ENCODE assay signal across 9 cellular contexts in the genomic region with DNA sequence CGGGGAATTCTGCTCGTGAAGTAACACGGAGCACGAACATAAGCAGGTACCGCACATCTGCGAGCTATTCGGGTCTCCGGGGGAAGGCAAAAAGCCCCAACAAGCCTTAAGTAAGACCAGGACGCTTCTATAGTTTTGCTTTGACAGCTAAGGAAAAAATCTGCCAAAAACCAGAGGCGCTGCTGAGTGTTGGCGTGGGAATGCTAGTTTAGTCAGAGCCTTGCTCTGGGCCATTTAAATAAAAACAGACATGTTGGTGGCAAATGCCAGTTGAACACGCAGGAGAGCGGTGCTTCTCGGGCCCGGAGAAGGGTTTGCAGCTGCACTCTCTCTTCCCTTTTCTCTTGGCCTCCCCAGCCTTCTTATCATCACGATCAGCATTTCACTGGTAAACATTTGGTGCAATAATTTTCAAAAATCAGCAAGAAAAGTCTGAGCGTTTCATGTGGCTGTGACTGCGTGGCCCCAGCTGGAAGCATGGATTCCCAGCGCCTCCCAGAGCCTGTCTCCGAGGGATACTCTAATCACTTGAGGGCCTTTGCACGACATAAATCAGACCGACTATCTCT. TPM values are rescaled to one million over a fixed set of nuclear protein-coding genes. Genes with fewer than 3 reads are reported as not detected.
DNase-seq lines count a peak whose midpoint lies in the region; ATAC-seq and TF ChIP-seq lines count a peak whose summit lies in the region.
"Had no signal": no experiment of that assay in that cellular context is flagged by ENCODE, and none has a peak within 500 bp of the region (broad histone marks: within the 10 kb centered on the region; RNA-seq: fewer than 3 reads in every experiment).

No MANE protein-coding gene starts in this region.

- WGBS in testis, 2 donors, result 72 to 73% methylated on average over 20 to 22 of the region's 22 CpGs

- TF ChIP-seq CTCF in testis (IDR thresholded peaks at IDR 0.05), result no peak

- H3K4me3 ChIP-seq in mucosa of rectum (ENCODE audit: low read length in 2 of 2), result no peak overlapping the region
- H3K4me3 ChIP-seq in testis, result no peak overlapping the region

- H3K9me3 ChIP-seq in mucosa of rectum (ENCODE audit: control insufficient read depth in 2 of 2, low read length in 2 of 2) (no peaks in the 10 kb centered on the region), testis (no peaks in the 10 kb centered on the region)

- TF ChIP-seq POLR2A in testis (IDR thresholded peaks at IDR 0.05), result no peak

- H3K36me3 ChIP-seq in mucosa of rectum (ENCODE audit: control insufficient read depth in 2 of 2, insufficient read depth in 2 of 2, low read length in 2 of 2) (no peaks in the 10 kb centered on the region), testis (ENCODE audit: low read depth, missing control alignments) (no peaks in the 10 kb centered on the region)

- H3K27ac ChIP-seq in mucosa of rectum (ENCODE audit: low read depth in 2 of 2, low read length in 2 of 2), result peak overlapping the region; percentile 45 to 74
- peak overlapping the region in 1 of 2 donors; percentile 8 for H3K27ac ChIP-seq in testis

- H3K27me3 ChIP-seq in mucosa of rectum (ENCODE audit: control insufficient read depth in 2 of 2, insufficient read depth in 2 of 2, low read length in 2 of 2) (no peaks in the 10 kb centered on the region), testis (no peaks in the 10 kb centered on the region)

- no peak overlapping the region for H3K9ac ChIP-seq in mucosa of rectum (ENCODE audit: low read depth in 1 of 2, low read length in 2 of 2)

- DNase-seq in Ammon's horn (ENCODE audit: low spot score), result peak; percentile 54
- DNase-seq in KBM-7, result peak; percentile 72
- DNase-seq in T47D (ENCODE audit: low read depth in 1 of 2, low spot score in 1 of 2), result peak; percentile 48 to 51
- no peak for DNase-seq in stimulated activated CD4-positive, alpha-beta T cell treated with anti-CD3 and anti-CD28 coated beads, Interleukin-2, amount 100 ng/mL, for 24 hours
- no peak for DNase-seq in testis
- no peak for DNase-seq in NCI-H2081 (lab: John Stamatoyannopoulos, UW)
- DNase-seq in left lobe of liver (ENCODE audit: low spot score), result no peak
- DNase-seq: NCI-H2171 had no signal

- H3K4me1 ChIP-seq in mucosa of rectum (ENCODE audit: control insufficient read depth in 2 of 2, insufficient read depth in 2 of 2, low read length in 2 of 2), result peaks cover 20 to 30% of the 10 kb centered on the region in 2 donors
- peaks cover 16% of the 10 kb centered on the region for H3K4me1 ChIP-seq in testis

- in situ Hi-C loops in KBM-7 (cut with MboI; ENCODE audit: low pct_unique_long_range_greater_than_20kb, low sequenced_read_pairs) (no loop called here), T47D (cut with HindIII; ENCODE audit: low pct_unique_long_range_greater_than_20kb, low sequenced_read_pairs) (no loop called here)

- intact Hi-C loops in testis (cut with DNase I; ENCODE audit: low total_unique reads), result no loop called here

- no peak for ATAC-seq in left lobe of liver

RNA-seq across cellular contexts. Expression of a gene that starts 6.4 kb away (rescaled TPM):
- 10 to 100 TPM; 32.4 to 34.1 TPM for total RNA-seq in testis
- 7.2 TPM for polyA plus RNA-seq in testis (ENCODE audit: insufficient read depth, low read depth, low replicate concordance)
- total RNA-seq in left lobe of liver, result 31.9 TPM

Comparison
In these comparisons a context has a peak if more than half of its experiments do, and no peak if none do; other contexts are left out.
1. DNase-seq: peak in Ammon's horn (single experiment), KBM-7 (single experiment) and T47D (2 of 2); none in stimulated activated CD4-positive, alpha-beta T cell treated with anti-CD3 and anti-CD28 coated beads, Interleukin-2, amount 100 ng/mL, for 24 hours (0 of 2), testis (single experiment), NCI-H2081 (0 of 2) and left lobe of liver (single experiment).